9 cellular contexts compared by ENCODE assay signal in genomic region chr15:52658955-52659354, GRCh38. TPM values are rescaled to one million over a fixed set of nuclear protein-coding genes. Genes with fewer than 3 reads are reported as not detected.
DNase-seq lines count a peak whose midpoint lies in the region; ATAC-seq and TF ChIP-seq lines count a peak whose summit lies in the region.
"Had no signal": no experiment of that assay in that cellular context is flagged by ENCODE, and none has a peak within 500 bp of the region (broad histone marks: within the 10 kb centered on the region; RNA-seq: fewer than 3 reads in every experiment).

No MANE protein-coding gene starts in this region.

- no peak overlapping the region for H2BK5ac ChIP-seq in mesendoderm (ENCODE audit: low read length)

- DNase-seq in choroid plexus epithelial cell (ENCODE audit: low read depth) (peak; percentile 43), Peyer's patch (no peak), endothelial cell (ENCODE audit: low spot score) (no peak), spleen (no peak), mesendoderm (no peak)
- DNase-seq: retina had no signal

- H3K4me3 ChIP-seq in choroid plexus epithelial cell (ENCODE audit: low read depth, low read length) (no peak overlapping the region), Peyer's patch (no peak overlapping the region), spleen (no peak overlapping the region), mesendoderm (ENCODE audit: low read length) (no peak overlapping the region)

- H4K8ac ChIP-seq in mesendoderm (ENCODE audit: low read depth, low read length): no peak overlapping the region

- H3K4me1 Mint-ChIP-seq in endothelial cell (ENCODE audit: unreplicated experiment): no peaks in the 10 kb centered on the region

- no peak overlapping the region for H3K27ac Mint-ChIP-seq in endothelial cell (ENCODE audit: unreplicated experiment)

- intact Hi-C loops in spleen (cut with DNase I; ENCODE audit: low total_unique reads): no loop called here

- H3K9me3 ChIP-seq in Peyer's patch: no peaks in the 10 kb centered on the region
- H3K9me3 ChIP-seq in spleen: no peaks in the 10 kb centered on the region

- no peaks in the 10 kb centered on the region for H3K79me2 ChIP-seq in mesendoderm (ENCODE audit: control insufficient read depth, insufficient read depth, low read length)

- H3K4me1 ChIP-seq in Peyer's patch (peaks cover 0 to 17% (median 0%) of the 10 kb centered on the region in 4 donors), spleen (peaks cover 0 to 32% (median 2%) of the 10 kb centered on the region in 6 donors), mesendoderm (ENCODE audit: control insufficient read depth, low read depth, low read length) (no peaks in the 10 kb centered on the region)

- H2AK5ac ChIP-seq in mesendoderm (ENCODE audit: low read length): no peak overlapping the region

- ATAC-seq in GM18517 (IDR thresholded peaks at IDR 0.05; ENCODE audit: unreplicated experiment) (peak; percentile 92), GM21576 (IDR thresholded peaks at IDR 0.05; ENCODE audit: unreplicated experiment) (peak; percentile 90), HG03575 (IDR thresholded peaks at IDR 0.05; ENCODE audit: extremely low read depth, insufficient number of reproducible peaks, low FRiP score, unreplicated experiment) (peak; percentile 61)

- no peaks in the 10 kb centered on the region for H3K79me1 ChIP-seq in mesendoderm (ENCODE audit: low read length)

- no peak overlapping the region for H3K23ac ChIP-seq in mesendoderm (ENCODE audit: low read length)

- 61 to 91% (median 86%) methylated on average over 1 of the region's 1 CpG for WGBS in spleen, 5 donors
- WGBS in mesendoderm (ENCODE audit: extremely low coverage, insufficient coverage, low lambda C conversion rate): no CpG with 5 or more reads among the region's 1 CpG

- TF ChIP-seq CTCF in choroid plexus epithelial cell (conservative IDR thresholded peaks at IDR 0.05; ENCODE audit: low read depth, low read length) (no peak), Peyer's patch (IDR thresholded peaks at IDR 0.05) (no peak), endothelial cell (IDR thresholded peaks at IDR 0.05; ENCODE audit: unreplicated experiment) (no peak), spleen (IDR thresholded peaks at IDR 0.05 in 8 of 11, conservative IDR thresholded peaks at IDR 0.05 in 3 of 11) (no peak)

- no peak overlapping the region for H3K4me3 Mint-ChIP-seq in endothelial cell (ENCODE audit: unreplicated experiment)

- H3K27me3 Mint-ChIP-seq in endothelial cell (ENCODE audit: unreplicated experiment): peaks cover 1% of the 10 kb centered on the region

- H2BK120ac ChIP-seq in mesendoderm (ENCODE audit: low read depth, low read length): no peak overlapping the region

- no peak overlapping the region for H3K9ac ChIP-seq in mesendoderm (ENCODE audit: low read length)

- H3K27ac ChIP-seq in Peyer's patch (no peak overlapping the region), spleen (no peak overlapping the region), mesendoderm (ENCODE audit: low read depth, low read length) (no peak overlapping the region)

- H3K56ac ChIP-seq in mesendoderm (ENCODE audit: low read length): no peak overlapping the region

- H3K18ac ChIP-seq in mesendoderm (ENCODE audit: low read length): no peak overlapping the region

- no peaks in the 10 kb centered on the region for H3K36me3 Mint-ChIP-seq in endothelial cell (ENCODE audit: low read depth, unreplicated experiment)

- TF ChIP-seq POLR2A in Peyer's patch (IDR thresholded peaks at IDR 0.05) (no peak), spleen (IDR thresholded peaks at IDR 0.05) (no peak)

- no peak overlapping the region for H4K5ac ChIP-seq in mesendoderm (ENCODE audit: low read length)

- H3K27me3 ChIP-seq in Peyer's patch (no peaks in the 10 kb centered on the region), spleen (replicated peaks in 1 of 7) (no peaks in the 10 kb centered on the region), mesendoderm (ENCODE audit: insufficient read depth, low read length, poor library complexity) (no peaks in the 10 kb centered on the region)

- H3K36me3 ChIP-seq in Peyer's patch (peaks cover 0 to 51% (median 0%) of the 10 kb centered on the region in 3 donors), spleen (peaks cover 0 to 100% (median 44%) of the 10 kb centered on the region in 6 donors), mesendoderm (ENCODE audit: control insufficient read depth, insufficient read depth, low read length) (no peaks in the 10 kb centered on the region)

- H2BK15ac ChIP-seq in mesendoderm (replicated peaks; ENCODE audit: low read depth): no peak overlapping the region

- no peak overlapping the region for H3K4ac ChIP-seq in mesendoderm (ENCODE audit: low read depth, low read length)

- H3K4me2 ChIP-seq in mesendoderm (ENCODE audit: low read length): no peak overlapping the region

- no peaks in the 10 kb centered on the region for H3K9me3 Mint-ChIP-seq in endothelial cell (ENCODE audit: unreplicated experiment)

RNA-seq across cellular contexts. Expression of gene ATOSA, which starts 20.2 kb away (rescaled TPM):
- total RNA-seq in Peyer's patch: 100 to 1,000 TPM in 1 of 4 donors, 10 to 100 TPM in 3; 55.5 to 128 (median 69.4) TPM
- 24.6 TPM for total RNA-seq in endothelial cell (ENCODE audit: unreplicated experiment)
- total RNA-seq in spleen: 100 to 1,000 TPM in 2 of 7 donors, 10 to 100 TPM in 5; 65.2 to 148 (median 80.3) TPM
- 10 to 100 TPM; 57.0 to 80.7 (median 59.9) TPM for polyA plus RNA-seq in spleen
- polyA plus RNA-seq in mesendoderm (2013, experiment 1 of 2): 2.5 TPM
- 2.4 TPM for polyA plus RNA-seq in mesendoderm (2013, experiment 2 of 2)
